In the genomic region with DNA sequence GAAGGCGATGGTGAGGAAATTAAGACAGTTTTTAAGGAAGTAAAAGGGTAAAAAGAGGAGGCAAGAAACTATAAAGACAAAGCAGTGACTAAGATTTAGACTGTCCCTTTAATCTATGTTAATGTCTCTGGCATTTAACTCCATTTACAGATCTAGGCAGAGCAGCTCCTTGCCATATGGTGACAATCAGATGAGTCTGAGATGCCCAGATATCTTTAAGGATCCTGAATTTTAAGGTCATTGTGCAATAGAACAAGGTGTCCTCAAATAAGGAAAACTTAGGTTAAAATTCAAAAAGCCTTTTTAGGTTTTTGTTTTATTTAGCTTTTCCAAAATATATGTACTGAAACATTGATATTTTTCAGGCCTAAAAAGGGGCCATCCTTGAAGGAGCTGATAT, we compare ENCODE assay signal across 20 cellular contexts. TPM values are rescaled to one million over a fixed set of nuclear protein-coding genes. Genes with fewer than 3 reads are reported as not detected.
DNase-seq lines count a peak whose midpoint lies in the region; ATAC-seq and TF ChIP-seq lines count a peak whose summit lies in the region.
"Had no signal": no experiment of that assay in that cellular context is flagged by ENCODE, and none has a peak within 500 bp of the region (broad histone marks: within the 10 kb centered on the region; RNA-seq: fewer than 3 reads in every experiment).

No MANE protein-coding gene starts in this region.

- H3K4ac ChIP-seq in trophoblast cell (ENCODE audit: low read depth, low read length) = no peak overlapping the region

- H3K9me3 ChIP-seq in trophoblast cell (ENCODE audit: insufficient read depth, low read depth, low read length) = no peaks in the 10 kb centered on the region
- H3K9me3 ChIP-seq: heart right ventricle, left ventricle myocardium inferior, psoas muscle, SJCRH30, tibial nerve had no signal

- no peak for DNase-seq in activated naive CD4-positive, alpha-beta T cell (lab: John Stamatoyannopoulos, UW)
- DNase-seq in activated B cell treated with CpG ODN at 0.5 μM for 24 hours (no peak), T-helper 9 cell (no peak), type B pancreatic cell (ENCODE audit: extremely low spot score, unreplicated experiment) (no peak), trophoblast cell (no peak)
- no peak for DNase-seq in central memory CD8-positive, alpha-beta T cell (ENCODE audit: low spot score in 2 of 2)
- DNase-seq: DMS79; H9; heart right ventricle; left ventricle myocardium inferior; NCI-H2029; psoas muscle; SJCRH30; stimulated activated CD4-positive, alpha-beta T cell treated with anti-CD3 and anti-CD28 coated beads, Interleukin-2, amount 100 ng/mL, for 24 hours; stimulated activated naive CD4-positive, alpha-beta T cell treated with Interleukin-2 at 50 U/mL for 16 hours had no signal

- no peaks in the 10 kb centered on the region for H3K27me3 Mint-ChIP-seq in activated naive CD4-positive, alpha-beta T cell treated with anti-CD3 and anti-CD28 coated beads, Interleukin-2, amount 50 U/mL, for 24 hours
- H3K27me3 Mint-ChIP-seq in activated B cell treated with CpG ODN at 0.5 μM for 24 hours (no peaks in the 10 kb centered on the region), type B pancreatic cell (no peaks in the 10 kb centered on the region)
- no peaks in the 10 kb centered on the region for H3K27me3 Mint-ChIP-seq in central memory CD8-positive, alpha-beta T cell
- H3K27me3 Mint-ChIP-seq: dendritic cell treated with granulocyte-macrophage colony-stimulating factor and Interleukin-4, amounts not matched to agents 40 ng/mL and 50 ng/mL, for 4 days had no signal

- CTCF ChIA-PET in activated B cell treated with CpG ODN at 0.5 μM for 24 hours (lab: Charles Lee) = no interaction called here

- intact Hi-C loops in activated B cell treated with CpG ODN at 0.5 μM for 24 hours (cut with micrococcal nuclease) = no loop called here

- no peak overlapping the region for H2BK5ac ChIP-seq in trophoblast cell (ENCODE audit: low read depth, low read length, poor library complexity)

- H3K79me1 ChIP-seq in trophoblast cell (ENCODE audit: low read length) = peaks cover 2% of the 10 kb centered on the region

- H2BK12ac ChIP-seq in trophoblast cell (ENCODE audit: low read length) = no peak overlapping the region

- no peak overlapping the region for H3K4me2 ChIP-seq in trophoblast cell (ENCODE audit: low read length)

- no peak overlapping the region for H4K91ac ChIP-seq in trophoblast cell (ENCODE audit: low read depth, low read length)

- H3K9ac ChIP-seq in trophoblast cell (ENCODE audit: low read length) = no peak overlapping the region

- no peak overlapping the region for H3K18ac ChIP-seq in trophoblast cell (ENCODE audit: low read length)

- no peak overlapping the region for H4K8ac ChIP-seq in trophoblast cell (ENCODE audit: low read depth, low read length)

- H3K23ac ChIP-seq in trophoblast cell (ENCODE audit: low read length) = no peak overlapping the region

- H3K4me3 ChIP-seq in trophoblast cell (ENCODE audit: low read depth, low read length) = no peak overlapping the region
- H3K4me3 ChIP-seq: heart right ventricle, left ventricle myocardium inferior, psoas muscle, SJCRH30, tibial nerve had no signal

- no peak overlapping the region for H2AK5ac ChIP-seq in trophoblast cell (ENCODE audit: low read length)

- H3K4me3 Mint-ChIP-seq in activated naive CD4-positive, alpha-beta T cell treated with anti-CD3 and anti-CD28 coated beads, Interleukin-2, amount 50 U/mL, for 24 hours = peak overlapping the region; percentile 2
- no peak overlapping the region for H3K4me3 Mint-ChIP-seq in activated B cell treated with CpG ODN at 0.5 μM for 24 hours
- H3K4me3 Mint-ChIP-seq in central memory CD8-positive, alpha-beta T cell = no peak overlapping the region
- no peak overlapping the region for H3K4me3 Mint-ChIP-seq in type B pancreatic cell
- H3K4me3 Mint-ChIP-seq: dendritic cell treated with granulocyte-macrophage colony-stimulating factor and Interleukin-4, amounts not matched to agents 40 ng/mL and 50 ng/mL, for 4 days; H9; WTC11 had no signal

- H3K27me3 ChIP-seq in trophoblast cell (ENCODE audit: insufficient read depth, low read length) = no peaks in the 10 kb centered on the region
- H3K27me3 ChIP-seq: heart right ventricle, SJCRH30, tibial nerve had no signal

- no peak for TF ChIP-seq CTCF in activated B cell treated with CpG ODN at 0.5 μM for 24 hours (IDR thresholded peaks at IDR 0.05)
- no peak for TF ChIP-seq CTCF in type B pancreatic cell (conservative IDR thresholded peaks at IDR 0.05)

- no peaks in the 10 kb centered on the region for H3K9me3 Mint-ChIP-seq in activated naive CD4-positive, alpha-beta T cell treated with anti-CD3 and anti-CD28 coated beads, Interleukin-2, amount 50 U/mL, for 24 hours
- H3K9me3 Mint-ChIP-seq in activated B cell treated with CpG ODN at 0.5 μM for 24 hours = no peaks in the 10 kb centered on the region
- no peaks in the 10 kb centered on the region for H3K9me3 Mint-ChIP-seq in central memory CD8-positive, alpha-beta T cell
- no peaks in the 10 kb centered on the region for H3K9me3 Mint-ChIP-seq in type B pancreatic cell
- H3K9me3 Mint-ChIP-seq: dendritic cell treated with granulocyte-macrophage colony-stimulating factor and Interleukin-4, amounts not matched to agents 40 ng/mL and 50 ng/mL, for 4 days; H9; WTC11 had no signal

- H3K4me1 Mint-ChIP-seq in activated naive CD4-positive, alpha-beta T cell treated with anti-CD3 and anti-CD28 coated beads, Interleukin-2, amount 50 U/mL, for 24 hours = peaks cover 96% of the 10 kb centered on the region
- H3K4me1 Mint-ChIP-seq in activated B cell treated with CpG ODN at 0.5 μM for 24 hours = peaks cover 30% of the 10 kb centered on the region
- H3K4me1 Mint-ChIP-seq in central memory CD8-positive, alpha-beta T cell = peaks cover 84% of the 10 kb centered on the region
- H3K4me1 Mint-ChIP-seq in type B pancreatic cell (ENCODE audit: unreplicated experiment) = no peaks in the 10 kb centered on the region
- H3K4me1 Mint-ChIP-seq: H9, WTC11 had no signal

- no peak overlapping the region for H3K14ac ChIP-seq in trophoblast cell (ENCODE audit: low read length)

- H3K27ac ChIP-seq in trophoblast cell (ENCODE audit: low read depth, low read length) = no peak overlapping the region
- H3K27ac ChIP-seq: heart right ventricle, left ventricle myocardium inferior, psoas muscle, SJCRH30, tibial nerve had no signal

- peak overlapping the region; percentile 38 for H3K27ac Mint-ChIP-seq in activated naive CD4-positive, alpha-beta T cell treated with anti-CD3 and anti-CD28 coated beads, Interleukin-2, amount 50 U/mL, for 24 hours
- peak overlapping the region; percentile 6 for H3K27ac Mint-ChIP-seq in activated B cell treated with CpG ODN at 0.5 μM for 24 hours
- H3K27ac Mint-ChIP-seq in central memory CD8-positive, alpha-beta T cell (ENCODE audit: low read depth) = peak overlapping the region; percentile 39
- H3K27ac Mint-ChIP-seq in type B pancreatic cell = no peak overlapping the region
- H3K27ac Mint-ChIP-seq: dendritic cell treated with granulocyte-macrophage colony-stimulating factor and Interleukin-4, amounts not matched to agents 40 ng/mL and 50 ng/mL, for 4 days; H9; WTC11 had no signal

- no CpG with 5 or more reads among the region's 1 CpG for WGBS in trophoblast cell (ENCODE audit: extremely low coverage, insufficient coverage, insufficient read length)

- ATAC-seq in activated B cell treated with CpG ODN at 0.5 μM for 24 hours (ENCODE audit: low read depth) = no peak
- ATAC-seq in central memory CD8-positive, alpha-beta T cell (replicated peaks; ENCODE audit: extremely low read depth, poor library complexity, severe bottlenecking) = no peak
- ATAC-seq: heart right ventricle, Panc1, psoas muscle, WTC11 had no signal

- H3K36me3 Mint-ChIP-seq in activated naive CD4-positive, alpha-beta T cell treated with anti-CD3 and anti-CD28 coated beads, Interleukin-2, amount 50 U/mL, for 24 hours = peaks cover 16% of the 10 kb centered on the region
- peaks cover 23% of the 10 kb centered on the region for H3K36me3 Mint-ChIP-seq in activated B cell treated with CpG ODN at 0.5 μM for 24 hours (ENCODE audit: low read depth)
- peaks cover 12% of the 10 kb centered on the region for H3K36me3 Mint-ChIP-seq in central memory CD8-positive, alpha-beta T cell (ENCODE audit: insufficient read depth)
- no peaks in the 10 kb centered on the region for H3K36me3 Mint-ChIP-seq in type B pancreatic cell
- H3K36me3 Mint-ChIP-seq: WTC11 had no signal

- no peaks in the 10 kb centered on the region for H3K36me3 ChIP-seq in trophoblast cell (ENCODE audit: control insufficient read depth in 1 of 2, insufficient read depth in 2 of 2, low read length in 2 of 2)
- H3K36me3 ChIP-seq: heart right ventricle, left ventricle myocardium inferior, SJCRH30, tibial nerve had no signal

- no peak overlapping the region for H4K12ac ChIP-seq in trophoblast cell (ENCODE audit: low read depth, low read length)

- POLR2A ChIA-PET in activated B cell treated with CpG ODN at 0.5 μM for 24 hours (lab: Charles Lee) = no interaction called here

- no peaks in the 10 kb centered on the region for H3K79me2 ChIP-seq in trophoblast cell (ENCODE audit: control insufficient read depth, insufficient read depth, low read length, poor library complexity)

- no peak overlapping the region for H2AFZ ChIP-seq in trophoblast cell (ENCODE audit: insufficient read depth, low read length, poor library complexity)

- peaks cover 4 to 7% of the 10 kb centered on the region in 2 experiments for H3K4me1 ChIP-seq in trophoblast cell (ENCODE audit: control insufficient read depth in 1 of 2, insufficient read depth in 2 of 2, low read length in 2 of 2)
- H3K4me1 ChIP-seq: psoas muscle, tibial nerve had no signal

- H2BK120ac ChIP-seq in trophoblast cell (ENCODE audit: insufficient read depth, low read length, poor library complexity) = no peak overlapping the region

RNA-seq across cellular contexts. Expression of gene RASGRP1, which starts 24.1 kb away (rescaled TPM):
- total RNA-seq in activated B cell treated with CpG ODN at 0.5 μM for 24 hours (37.7 and 39.2 TPM in 2 replicates), type B pancreatic cell (ENCODE audit: low replicate concordance) (3.0 and 6.6 TPM in 2 replicates)
- polyA plus RNA-seq in trophoblast cell (2013) = 19.6 and 22.1 TPM in 2 replicates
